In genomic region chr19:54010474-54010873, GRCh38 we compare ENCODE assay signal across 11 cellular contexts. TPM values are rescaled to one million over a fixed set of nuclear protein-coding genes. Genes with fewer than 3 reads are reported as not detected.
"Had no signal": no experiment of that assay in that cellular context is flagged by ENCODE, and none has a peak within 500 bp of the region (broad histone marks: within the 10 kb centered on the region; RNA-seq: fewer than 3 reads in every experiment).

No MANE protein-coding gene starts in this region.

- ATAC-seq: HCT116 had no signal

- H2AFZ ChIP-seq: GM23338 had no signal

- DNase-seq: H7, IMR-90, Karpas-422, KBM-7 had no signal

- H3K9ac ChIP-seq: KMS-11 had no signal

- FAIRE-seq: HTR-8/SVneo had no signal

- H3K36me3 ChIP-seq: HAP-1 had no signal

- H3K4me3 Mint-ChIP-seq: GM23338 had no signal

- H3K9me3 ChIP-seq: HAP-1 had no signal

- H3K9me3 Mint-ChIP-seq: GM23338 had no signal

- H3K4me3 ChIP-seq: HAP-1 had no signal

- H3K27ac ChIP-seq: KMS-11 had no signal

- H3K4me2 ChIP-seq: KMS-11 had no signal

- H3K27ac Mint-ChIP-seq: GM23338 had no signal

- H3K4me1 ChIP-seq: HAP-1 had no signal

RNA-seq across cellular contexts. Expression of gene CACNG6, which starts 19.0 kb away (rescaled TPM):
- total RNA-seq: IMR-90 had no signal
- polyA plus RNA-seq: IMR-90 had no signal

RNA-seq across cellular contexts. Expression of gene CACNG8, which starts 47.7 kb away (rescaled TPM):
- total RNA-seq: IMR-90 had no signal

RNA-seq across cellular contexts. Expression of gene VSTM1, which starts 53.2 kb away (rescaled TPM):
- total RNA-seq: GM23338, H4, H7, HT-29, IMR-90 had no signal
- polyA plus RNA-seq: GM23338, IMR-90 had no signal
